Comparison of ENCODE assay signal across 3 cellular contexts in the genomic region with DNA sequence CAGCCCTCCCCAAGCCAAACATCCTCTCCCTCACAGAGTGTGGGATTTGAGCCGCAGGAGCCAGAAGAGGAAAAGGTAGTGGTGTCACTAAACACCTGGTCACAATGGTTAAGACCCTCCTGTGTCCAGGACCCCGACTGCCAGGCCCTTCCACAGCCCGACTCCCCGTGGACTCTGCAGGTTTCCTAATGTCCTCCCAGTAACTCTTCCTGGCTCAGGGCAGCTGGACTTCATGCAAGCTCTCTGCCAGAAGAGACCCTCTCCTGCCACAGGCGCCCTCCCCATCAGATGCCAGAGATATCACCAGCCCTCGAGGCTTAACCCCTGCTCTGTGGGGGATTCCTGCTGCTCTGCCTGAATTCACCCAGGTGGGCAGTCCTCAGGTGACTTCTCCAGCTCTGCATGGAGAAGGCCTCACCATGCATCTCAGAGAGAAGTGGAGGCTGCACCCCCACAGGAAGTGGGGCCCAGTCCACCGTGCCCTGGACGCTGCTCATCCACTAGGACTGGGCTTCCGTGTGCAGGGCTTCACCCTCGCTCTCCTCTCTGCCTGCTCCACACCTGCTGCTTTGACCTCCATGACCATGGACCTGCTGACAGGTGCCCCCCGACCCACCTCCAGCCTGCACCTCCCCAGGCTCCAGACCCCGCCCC.
TF ChIP-seq lines count a peak whose summit lies in the region.

No MANE protein-coding gene starts in this region.

TF ChIP-seq in SK-N-SH, 30 proteins besides CTCF, POLR2A, EP300 and RAD21 (continues in another document):
- TF ChIP-seq EZH2phosphoT487 (IDR thresholded peaks at IDR 0.05; ENCODE audit: borderline replicate concordance, low read depth), result no peak
- no peak for TF ChIP-seq PBX3 (IDR thresholded peaks at IDR 0.05)
- no peak for TF ChIP-seq SMC3 (IDR thresholded peaks at IDR 0.05; ENCODE audit: low read depth, low read length)
- TF ChIP-seq MXI1 (IDR thresholded peaks at IDR 0.05; ENCODE audit: low read depth, low read length), result no peak
- TF ChIP-seq GABPA (IDR thresholded peaks at IDR 0.05; ENCODE audit: low read depth), result no peak
- TF ChIP-seq FOXM1 (IDR thresholded peaks at IDR 0.05; ENCODE audit: low read depth), result no peak
- TF ChIP-seq NFIC (IDR thresholded peaks at IDR 0.05; ENCODE audit: borderline replicate concordance), result no peak
- TF ChIP-seq ZBTB33 (IDR thresholded peaks at IDR 0.05; ENCODE audit: borderline replicate concordance, low read depth), result no peak
- no peak for TF ChIP-seq ELF1 (IDR thresholded peaks at IDR 0.05)
- TF ChIP-seq SIN3A (IDR thresholded peaks at IDR 0.05; ENCODE audit: borderline replicate concordance, low read depth, low read length), result no peak
- TF ChIP-seq RXRA (IDR thresholded peaks at IDR 0.05; ENCODE audit: borderline replicate concordance, low read depth), result no peak
- no peak for TF ChIP-seq USF2 (IDR thresholded peaks at IDR 0.05; ENCODE audit: borderline replicate concordance, low read depth, low read length)
- no peak for TF ChIP-seq MEF2A (IDR thresholded peaks at IDR 0.05; ENCODE audit: borderline replicate concordance, low read depth)
- no peak for TF ChIP-seq MAX (IDR thresholded peaks at IDR 0.05; ENCODE audit: low read depth)
- TF ChIP-seq USF1 (IDR thresholded peaks at IDR 0.05; ENCODE audit: borderline replicate concordance, low read depth), result no peak
- no peak for TF ChIP-seq RCOR1 (IDR thresholded peaks at IDR 0.05; ENCODE audit: low read length)

TF ChIP-seq in SK-N-SH treated with all-trans-retinoic acid at 6 μM for 48 hours, 23 proteins besides CTCF, POLR2A, EP300 and RAD21:
- no peak for TF ChIP-seq ZFP3 (CRISPR knock-in tag; IDR thresholded peaks at IDR 0.05)
- no peak for TF ChIP-seq RARB (CRISPR knock-in tag; IDR thresholded peaks at IDR 0.05)
- no peak for TF ChIP-seq TOX (CRISPR knock-in tag; IDR thresholded peaks at IDR 0.05; ENCODE audit: borderline replicate concordance)
- no peak for TF ChIP-seq ZFP30 (CRISPR knock-in tag; IDR thresholded peaks at IDR 0.05)
- no peak for TF ChIP-seq CSDC2 (CRISPR knock-in tag; IDR thresholded peaks at IDR 0.05)
- TF ChIP-seq, protein P1, sequence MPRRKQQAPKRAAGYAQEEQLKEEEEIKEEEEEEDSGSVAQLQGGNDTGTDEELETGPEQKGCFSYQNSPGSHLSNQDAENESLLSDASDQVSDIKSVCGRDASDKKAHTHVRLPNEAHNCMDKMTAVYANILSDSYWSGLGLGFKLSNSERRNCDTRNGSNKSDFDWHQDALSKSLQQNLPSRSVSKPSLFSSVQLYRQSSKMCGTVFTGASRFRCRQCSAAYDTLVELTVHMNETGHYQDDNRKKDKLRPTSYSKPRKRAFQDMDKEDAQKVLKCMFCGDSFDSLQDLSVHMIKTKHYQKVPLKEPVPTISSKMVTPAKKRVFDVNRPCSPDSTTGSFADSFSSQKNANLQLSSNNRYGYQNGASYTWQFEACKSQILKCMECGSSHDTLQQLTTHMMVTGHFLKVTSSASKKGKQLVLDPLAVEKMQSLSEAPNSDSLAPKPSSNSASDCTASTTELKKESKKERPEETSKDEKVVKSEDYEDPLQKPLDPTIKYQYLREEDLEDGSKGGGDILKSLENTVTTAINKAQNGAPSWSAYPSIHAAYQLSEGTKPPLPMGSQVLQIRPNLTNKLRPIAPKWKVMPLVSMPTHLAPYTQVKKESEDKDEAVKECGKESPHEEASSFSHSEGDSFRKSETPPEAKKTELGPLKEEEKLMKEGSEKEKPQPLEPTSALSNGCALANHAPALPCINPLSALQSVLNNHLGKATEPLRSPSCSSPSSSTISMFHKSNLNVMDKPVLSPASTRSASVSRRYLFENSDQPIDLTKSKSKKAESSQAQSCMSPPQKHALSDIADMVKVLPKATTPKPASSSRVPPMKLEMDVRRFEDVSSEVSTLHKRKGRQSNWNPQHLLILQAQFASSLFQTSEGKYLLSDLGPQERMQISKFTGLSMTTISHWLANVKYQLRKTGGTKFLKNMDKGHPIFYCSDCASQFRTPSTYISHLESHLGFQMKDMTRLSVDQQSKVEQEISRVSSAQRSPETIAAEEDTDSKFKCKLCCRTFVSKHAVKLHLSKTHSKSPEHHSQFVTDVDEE (CRISPR knock-in tag; IDR thresholded peaks at IDR 0.05), result no peak
- TF ChIP-seq ESRRG (CRISPR knock-in tag; IDR thresholded peaks at IDR 0.05), result no peak

TF ChIP-seq in H1, 55 proteins besides CTCF, POLR2A, EP300 and RAD21:
- TF ChIP-seq ZNF274 (IDR thresholded peaks at IDR 0.05; ENCODE audit: borderline replicate concordance, extremely low read depth, low read length), result no peak
- TF ChIP-seq BACH1 (IDR thresholded peaks at IDR 0.05; ENCODE audit: low read length), result no peak
- TF ChIP-seq JUN (IDR thresholded peaks at IDR 0.05; ENCODE audit: low read depth, low read length), result no peak
- TF ChIP-seq JUND (IDR thresholded peaks at IDR 0.05; ENCODE audit: low read length), result no peak
- TF ChIP-seq BRCA1 (IDR thresholded peaks at IDR 0.05; ENCODE audit: low read depth, low read length), result no peak
